8 cellular contexts compared by ENCODE assay signal in the genomic region with DNA sequence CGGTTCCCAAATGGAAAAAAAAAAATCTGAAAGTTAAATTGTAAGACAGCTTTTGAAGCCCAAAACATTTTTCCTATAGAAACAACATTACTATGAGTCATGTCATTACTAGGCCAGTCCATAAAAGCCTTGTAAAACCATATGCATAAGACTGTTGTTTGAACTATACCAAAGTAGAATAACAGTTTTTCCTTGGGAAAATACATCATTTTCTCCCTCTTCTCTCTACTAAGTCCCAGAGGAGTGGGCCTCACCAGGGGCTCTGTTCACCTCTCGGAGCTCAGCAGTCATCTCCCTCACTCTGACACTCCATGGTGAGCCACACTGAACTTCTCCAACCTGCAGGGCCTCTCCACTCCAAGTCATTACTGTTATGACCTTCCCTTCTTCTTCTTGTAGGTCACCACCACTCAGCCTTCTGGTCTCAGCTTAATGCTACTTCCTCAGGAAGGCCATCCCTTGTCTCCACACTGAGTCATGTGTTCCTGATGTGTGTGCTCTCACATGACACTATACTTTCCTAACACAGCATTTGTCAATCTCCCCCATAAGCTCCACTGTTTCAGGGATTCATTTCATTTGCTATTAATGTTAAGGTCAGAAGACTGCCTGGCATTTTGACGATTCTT. TPM values are rescaled to one million over a fixed set of nuclear protein-coding genes. Genes with fewer than 3 reads are reported as not detected.
A peak's percentile ranks its signal among the peaks of the same experiment; 100 is the strongest.
DNase-seq lines count a peak whose midpoint lies in the region; ATAC-seq and TF ChIP-seq lines count a peak whose summit lies in the region.

No MANE protein-coding gene starts in this region.

- intact Hi-C loops in adrenal gland (cut with DNase I) (no loop called here), lower lobe of right lung (cut with DNase I) (no loop called here), testis (cut with DNase I; ENCODE audit: low total_unique reads) (no loop called here)

- H3K27ac ChIP-seq in KMS-11 (peak overlapping the region; percentile 15; the same call in 1 of the 2 replicates), adrenal gland (peak overlapping the region in 3 of 5 donors; percentile 17 to 85 (median 17)), lower lobe of right lung (peak overlapping the region; percentile 70), testis (no peak overlapping the region)

- 73 to 80% (median 76%) methylated on average over 3 of the region's 3 CpGs for WGBS in adrenal gland, 4 donors
- 76 to 79% methylated on average over 3 of the region's 3 CpGs for WGBS in testis, 2 donors

- peak overlapping the region; percentile 68 for H3K4me2 ChIP-seq in KMS-11

- ATAC-seq in lower lobe of right lung (peak; percentile 89 to 93), GM19328 (IDR thresholded peaks at IDR 0.05; ENCODE audit: unreplicated experiment) (no peak), HG02588 (IDR thresholded peaks at IDR 0.05; ENCODE audit: unreplicated experiment) (no peak), HG02610 (IDR thresholded peaks at IDR 0.05; ENCODE audit: unreplicated experiment) (no peak)

- H3K4me3 ChIP-seq in AG10803 (ENCODE audit: low read length) (no peak overlapping the region), KMS-11 (IDR thresholded peaks at IDR 0.05; ENCODE audit: insufficient read depth, low read depth, low read length) (no peak overlapping the region), adrenal gland (peak overlapping the region in 1 of 4 donors; percentile 34), lower lobe of right lung (peak overlapping the region; percentile 41), testis (no peak overlapping the region)

- no peaks in the 10 kb centered on the region for H3K27me3 ChIP-seq in KMS-11 (ENCODE audit: insufficient read depth, low read depth)
- H3K27me3 ChIP-seq in adrenal gland = no peaks in the 10 kb centered on the region
- H3K27me3 ChIP-seq in lower lobe of right lung (ENCODE audit: low read depth) = no peaks in the 10 kb centered on the region
- no peaks in the 10 kb centered on the region for H3K27me3 ChIP-seq in testis

- H3K4me1 ChIP-seq in KMS-11 (ENCODE audit: low read depth, poor library complexity, severe bottlenecking) = peaks cover 37% of the 10 kb centered on the region
- peaks cover 0 to 5% of the 10 kb centered on the region in 2 donors for H3K4me1 ChIP-seq in adrenal gland (replicated peaks in 1 of 2)
- H3K4me1 ChIP-seq in lower lobe of right lung = peaks cover 34% of the 10 kb centered on the region
- H3K4me1 ChIP-seq in testis = no peaks in the 10 kb centered on the region

- no peak for TF ChIP-seq CTCF in AG10803 (conservative IDR thresholded peaks at IDR 0.05; ENCODE audit: low read length)
- no peak for TF ChIP-seq CTCF in KMS-11 (conservative IDR thresholded peaks at IDR 0.05; ENCODE audit: low read depth, low read length)
- no peak for TF ChIP-seq CTCF in adrenal gland (IDR thresholded peaks at IDR 0.05)
- no peak for TF ChIP-seq CTCF in lower lobe of right lung (IDR thresholded peaks at IDR 0.05)
- TF ChIP-seq CTCF in testis (IDR thresholded peaks at IDR 0.05) = no peak

- no peaks in the 10 kb centered on the region for H3K9me3 ChIP-seq in adrenal gland (replicated peaks in 1 of 3)
- peaks cover 15% of the 10 kb centered on the region for H3K9me3 ChIP-seq in lower lobe of right lung
- H3K9me3 ChIP-seq in testis = no peaks in the 10 kb centered on the region

- H3K9ac ChIP-seq in KMS-11 = no peak overlapping the region

- H2AFZ ChIP-seq in KMS-11 (ENCODE audit: low read depth) = 0 out of 2 replicates have a peak overlapping the region, but pooled peaks have one; percentile 19

- H3K36me3 ChIP-seq in KMS-11 (ENCODE audit: insufficient read depth) (no peaks in the 10 kb centered on the region), adrenal gland (replicated peaks in 1 of 2) (no peaks in the 10 kb centered on the region), lower lobe of right lung (no peaks in the 10 kb centered on the region), testis (ENCODE audit: low read depth, missing control alignments) (no peaks in the 10 kb centered on the region)

- H3K79me2 ChIP-seq in KMS-11 (ENCODE audit: insufficient read depth, low read depth) = no peaks in the 10 kb centered on the region

- DNase-seq in AG10803 (ENCODE audit: low read depth) (peak; percentile 30), adrenal gland (peak in 6 of 7 donors; percentile 23 to 62 (median 48)), lower lobe of right lung (no peak), testis (no peak)

- TF ChIP-seq POLR2A in adrenal gland (IDR thresholded peaks at IDR 0.05) = peak in 1 of 2 donors; percentile 9
- TF ChIP-seq POLR2A in testis (IDR thresholded peaks at IDR 0.05) = no peak

- no peaks in the 10 kb centered on the region for H4K20me1 ChIP-seq in KMS-11 (ENCODE audit: insufficient read depth)

RNA-seq across cellular contexts. Expression of gene ZNF438, which starts 32.5 kb away (rescaled TPM):
- total RNA-seq in adrenal gland (1 to 10 TPM; 3.6 to 8.3 (median 5.7) TPM), lower lobe of right lung (15.2 TPM), testis (10 to 100 TPM; 15.3 to 17.8 TPM)
- polyA plus RNA-seq in adrenal gland (10 to 100 TPM in 1 of 3 donors, 1 to 10 TPM in 2; 4.9 to 15.5 (median 8.7) TPM), testis (ENCODE audit: insufficient read depth, low read depth, low replicate concordance) (16.2 TPM)

Comparison
In these comparisons a context has a peak if more than half of its experiments do, and no peak if none do; other contexts are left out.
1. DNase-seq: peak in AG10803 (single experiment) and adrenal gland (6 of 7); none in lower lobe of right lung (single experiment) and testis (single experiment).
2. H3K27ac ChIP-seq: peak in KMS-11 (single experiment), adrenal gland (3 of 5) and lower lobe of right lung (single experiment); none in testis (0 of 2).
3. ATAC-seq: peak in lower lobe of right lung (2 of 2); none in GM19328 (single experiment), HG02588 (single experiment) and HG02610 (single experiment).